Comparison of ENCODE assay signal across 1 cellular context in genomic region chr4:150385606-150386005, GRCh38.
TF ChIP-seq lines count a peak whose summit lies in the region.

No MANE protein-coding gene starts in this region.

TF ChIP-seq in GM23338, 12 proteins besides CTCF, POLR2A, EP300 and RAD21 (continued from another document):
- TF ChIP-seq ETS1 (IDR thresholded peaks at IDR 0.05), result no peak
- TF ChIP-seq ZNF114 (CRISPR knock-in tag; IDR thresholded peaks at IDR 0.05), result no peak
- no peak for TF ChIP-seq POLR2AphosphoS5 (IDR thresholded peaks at IDR 0.05; ENCODE audit: low read depth)
- TF ChIP-seq EZH2 (IDR thresholded peaks at IDR 0.05; ENCODE audit: low read depth, unreplicated experiment), result no peak
- TF ChIP-seq JUNB (IDR thresholded peaks at IDR 0.05; ENCODE audit: unreplicated experiment), result no peak
